In the genomic region with DNA sequence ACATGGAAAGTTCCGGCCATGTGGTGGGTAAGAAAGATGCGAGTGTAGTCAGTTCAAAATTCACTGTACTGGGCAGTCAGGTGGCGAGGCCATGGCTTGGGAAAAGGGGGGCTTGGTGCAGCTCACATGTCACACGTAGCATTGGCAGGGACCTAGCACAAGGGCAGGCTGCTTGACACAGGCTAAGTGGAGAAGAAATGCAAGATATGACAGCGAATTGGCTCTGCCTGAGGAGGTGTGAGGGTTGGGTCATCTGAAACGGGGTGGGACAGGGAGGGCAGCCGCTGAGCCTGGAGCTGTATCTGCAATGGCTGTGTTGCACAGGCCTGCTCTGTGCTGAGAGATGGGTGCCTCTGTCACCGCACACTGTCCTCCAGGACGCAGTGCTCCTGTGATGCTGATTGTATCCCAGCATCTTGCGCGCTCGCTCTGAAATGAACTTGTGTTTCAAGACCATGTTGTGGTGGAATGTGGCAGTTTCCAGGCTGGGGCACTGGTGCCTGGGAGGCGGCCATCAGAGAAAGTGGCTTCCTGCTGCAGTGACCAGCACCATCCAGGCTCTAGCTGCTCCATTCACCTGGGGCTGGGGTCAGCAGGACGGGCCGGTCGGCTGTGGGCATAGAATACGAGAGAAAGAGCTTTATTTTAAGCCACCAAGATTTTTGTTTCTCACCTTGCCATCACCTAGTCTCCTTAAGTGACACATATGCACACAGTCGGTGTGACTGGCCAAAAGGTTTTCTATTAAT, we compare ENCODE assay signal across 19 cellular contexts.
"Had no signal": no experiment of that assay in that cellular context is flagged by ENCODE, and none has a peak within 500 bp of the region (broad histone marks: within the 10 kb centered on the region; RNA-seq: fewer than 3 reads in every experiment).

No MANE protein-coding gene starts in this region.

- H3K27me3 ChIP-seq: foreskin keratinocyte, sigmoid colon had no signal

- H3K27ac ChIP-seq: foreskin keratinocyte, left lung, neutrophil, parathyroid adenoma, sigmoid colon, thoracic aorta, VCaP had no signal

- H3K4me2 ChIP-seq: smooth muscle cell had no signal

- DNase-seq: activated CD4-positive, alpha-beta T cell treated with anti-CD3 and anti-CD28 coated beads, Interleukin-2, amount 10 ng/mL, durations not matched to agents 24 days and 14 days; activated CD8-positive, alpha-beta T cell treated with anti-CD3 and anti-CD28 coated beads for 36 hours; activated naive CD4-positive, alpha-beta T cell treated with anti-CD3 and anti-CD28 coated beads, Interleukin-2, amount 10 ng/mL, durations not matched to agents 7 days and 5 days; activated T-cell treated with anti-CD3 and anti-CD28 coated beads, Interleukin-2, amount 50 U/mL, for 4 hours; effector CD8-positive, alpha-beta T cell; foreskin keratinocyte; left lung; natural killer cell; sigmoid colon; stimulated activated CD4-positive, alpha-beta T cell treated with anti-CD3 and anti-CD28 coated beads, Interleukin-2, amount 100 ng/mL, for 48 hours; stimulated activated CD8-positive, alpha-beta memory T cell treated with anti-CD3 and anti-CD28 coated beads, Interleukin-4, amount 100 ng/mL, for 48 hours; stimulated activated naive B cell treated with anti-CD40 and anti-IgM and Interleukin-4, amounts not matched to agents 10 μg/mL and 1 μg/mL and 100 μg/mL, for 72 hours had no signal

- H3K9me3 ChIP-seq: left lung, neutrophil, sigmoid colon, thoracic aorta had no signal

- ATAC-seq: activated CD4-positive, CD25-positive, alpha-beta regulatory T cell treated with anti-CD3 and anti-CD28 coated beads, Interleukin-2, amount 50 U/mL, for 24 hours; activated CD8-positive, alpha-beta T cell treated with anti-CD3 and anti-CD28 coated beads for 36 hours; activated T-cell treated with anti-CD3 and anti-CD28 coated beads, Interleukin-2, amount 50 U/mL, for 4 hours; foreskin keratinocyte; left lung; natural killer cell; SK-N-SH treated with all-trans-retinoic acid at 6 μM for 48 hours; stimulated activated naive B cell treated with anti-CD40 and anti-IgM and Interleukin-4, amounts not matched to agents 10 μg/mL and 1 μg/mL and 100 μg/mL, for 72 hours had no signal

- H3K36me3 ChIP-seq: left lung, neutrophil, sigmoid colon, thoracic aorta had no signal

- H3K79me2 ChIP-seq: parathyroid adenoma had no signal

- H2AFZ ChIP-seq: parathyroid adenoma had no signal

- H3K9ac ChIP-seq: parathyroid adenoma had no signal

- H3K4me1 ChIP-seq: foreskin keratinocyte, left lung, parathyroid adenoma, sigmoid colon had no signal

- H3K4me3 ChIP-seq: left lung, sigmoid colon, smooth muscle cell, thoracic aorta had no signal
